37 cellular contexts compared by ENCODE assay signal in genomic region chr1:53999920-54000319, GRCh38. TPM values are rescaled to one million over a fixed set of nuclear protein-coding genes. Genes with fewer than 3 reads are reported as not detected.
"Had no signal": no experiment of that assay in that cellular context is flagged by ENCODE, and none has a peak within 500 bp of the region (broad histone marks: within the 10 kb centered on the region; RNA-seq: fewer than 3 reads in every experiment).

No MANE protein-coding gene starts in this region.

- H3K36me3 ChIP-seq: left lung, lower lobe of right lung, neural progenitor cell, neutrophil, right atrium auricular region, right lobe of liver, tibial nerve, uterus had no signal

- H3K36me3 Mint-ChIP-seq: mesothelial cell of epicardium; naive B cell; natural killer cell; neural progenitor cell; stimulated activated memory B cell treated with anti-CD40 and anti-IgM and Interleukin-4, amounts not matched to agents 10 μg/mL and 1 μg/mL and 100 μg/mL, for 72 hours; type B pancreatic cell had no signal

- DNase-seq: kidney; left colon; left lung; lower lobe of right lung; mesendoderm; naive B cell; natural killer cell; nephron progenitor cell; occipital lobe; stimulated activated CD4-positive, alpha-beta T cell treated with anti-CD3 and anti-CD28 coated beads, Interleukin-1b, Interleukin-23, amount 100 ng/mL, for 48 hours; stimulated activated CD4-positive, alpha-beta T cell treated with anti-CD3 and anti-CD28 coated beads, Interleukin-2, amount 100 ng/mL, for 48 hours; stimulated activated CD4-positive, alpha-beta T cell treated with anti-CD3 and anti-CD28 coated beads, Interleukin-4, amount 100 ng/mL, for 4 hours; stimulated activated CD8-positive, alpha-beta memory T cell treated with anti-CD3 and anti-CD28 coated beads, Interleukin-4, amount 100 ng/mL, for 48 hours; stimulated activated naive CD4-positive, alpha-beta T cell treated with Interleukin-2 at 50 U/mL for 16 hours; stimulated activated naive CD8-positive, alpha-beta T cell treated with anti-CD3 and anti-CD28 coated beads, Interleukin-15, amount 100 ng/mL, for 72 hours; substantia nigra; uterus had no signal

- H2AFZ ChIP-seq: hepatocyte, neural progenitor cell, parathyroid adenoma had no signal

- ATAC-seq: left colon; left lung; lower lobe of right lung; natural killer cell; right lobe of liver; stimulated activated memory B cell treated with anti-CD40 and anti-IgM and Interleukin-4, amounts not matched to agents 10 μg/mL and 1 μg/mL and 100 μg/mL, for 72 hours; stimulated activated naive CD8-positive, alpha-beta T cell treated with anti-CD3 and anti-CD28 coated beads, Interleukin-15, amount 100 ng/mL, for 72 hours had no signal

- H3K4me1 Mint-ChIP-seq: naive B cell; natural killer cell; nephron progenitor cell; neural progenitor cell; stimulated activated memory B cell treated with anti-CD40 and anti-IgM and Interleukin-4, amounts not matched to agents 10 μg/mL and 1 μg/mL and 100 μg/mL, for 72 hours; stimulated activated naive CD8-positive, alpha-beta T cell treated with anti-CD3 and anti-CD28 coated beads, Interleukin-15, amount 100 ng/mL, for 72 hours had no signal

- H3K4me2 ChIP-seq: hepatocyte, neural progenitor cell, smooth muscle cell had no signal

- H3K9ac ChIP-seq: neural progenitor cell, parathyroid adenoma had no signal

- H3K9me3 ChIP-seq: left lung, lower lobe of right lung, neutrophil, right atrium auricular region, right lobe of liver, tibial nerve, uterus had no signal

- H3K27me3 Mint-ChIP-seq: stimulated activated memory B cell treated with anti-CD40 and anti-IgM and Interleukin-4, amounts not matched to agents 10 μg/mL and 1 μg/mL and 100 μg/mL, for 72 hours; type B pancreatic cell had no signal

- H3K4me3 Mint-ChIP-seq: mesothelial cell of epicardium; naive B cell; natural killer cell; nephron progenitor cell; neural progenitor cell; stimulated activated memory B cell treated with anti-CD40 and anti-IgM and Interleukin-4, amounts not matched to agents 10 μg/mL and 1 μg/mL and 100 μg/mL, for 72 hours; stimulated activated naive CD8-positive, alpha-beta T cell treated with anti-CD3 and anti-CD28 coated beads, Interleukin-15, amount 100 ng/mL, for 72 hours; type B pancreatic cell had no signal

- H3K4me3 ChIP-seq: hepatocyte, left lung, lower lobe of right lung, neural progenitor cell, right atrium auricular region, right lobe of liver, smooth muscle cell, tibial nerve, uterus had no signal

- H3K4me1 ChIP-seq: left lung, lower lobe of right lung, neural progenitor cell, parathyroid adenoma, right atrium auricular region, right lobe of liver, tibial nerve, uterus had no signal

- H3K79me2 ChIP-seq: hepatocyte, parathyroid adenoma had no signal

- H3K27ac Mint-ChIP-seq: mesothelial cell of epicardium; natural killer cell; nephron progenitor cell; neural progenitor cell; stimulated activated memory B cell treated with anti-CD40 and anti-IgM and Interleukin-4, amounts not matched to agents 10 μg/mL and 1 μg/mL and 100 μg/mL, for 72 hours; stimulated activated naive CD8-positive, alpha-beta T cell treated with anti-CD3 and anti-CD28 coated beads, Interleukin-15, amount 100 ng/mL, for 72 hours; type B pancreatic cell had no signal

- H3K27ac ChIP-seq: hepatocyte, left lung, lower lobe of right lung, neural progenitor cell, neutrophil, parathyroid adenoma, right atrium auricular region, right lobe of liver, tibial nerve, uterus had no signal

- H3K9me3 Mint-ChIP-seq: natural killer cell; neural progenitor cell; stimulated activated naive CD8-positive, alpha-beta T cell treated with anti-CD3 and anti-CD28 coated beads, Interleukin-15, amount 100 ng/mL, for 72 hours; type B pancreatic cell had no signal

- H3K27me3 ChIP-seq: hepatocyte, left lung, neural progenitor cell, right atrium auricular region, right lobe of liver, tibial nerve, uterus had no signal

RNA-seq across cellular contexts. Expression of gene LDLRAD1, which starts 18.1 kb away (rescaled TPM):
- total RNA-seq: kidney, left colon, liver, mesothelial cell of epicardium, mononuclear cell, natural killer cell, occipital lobe, osteocyte, posterior vena cava, pulmonary artery endothelial cell, renal cortical epithelial cell, right atrium auricular region, skeletal muscle tissue, smooth muscle cell, temporal lobe, tibial nerve, ureter had no signal
- polyA plus RNA-seq: liver, smooth muscle cell had no signal
